In genomic region chr2:156986339-156986988, GRCh38 we compare ENCODE assay signal across 31 cellular contexts.
DNase-seq lines count a peak whose midpoint lies in the region; ATAC-seq, FAIRE-seq and TF ChIP-seq lines count a peak whose summit lies in the region.
"Had no signal": no experiment of that assay in that cellular context is flagged by ENCODE, and none has a peak within 500 bp of the region (broad histone marks: within the 10 kb centered on the region; RNA-seq: fewer than 3 reads in every experiment).

No MANE protein-coding gene starts in this region.

- WGBS in H1 (ENCODE audit: extremely low coverage in 1 of 2, insufficient coverage in 1 of 2, insufficient read length in 1 of 2, insufficient replicate concordance in 2 of 2, low coverage in 1 of 2, low lambda C conversion rate in 2 of 2, missing lambda C conversion rate in 1 of 2), 2 experiments: 75% methylated on average over 4 of the region's 4 CpGs; no CpG with 5 or more reads in 1 of the 2 experiments
- WGBS in small intestine, 3 donors: 59 to 65% (median 65%) methylated on average over 4 of the region's 4 CpGs

- H3K56ac ChIP-seq in H1 (replicated peaks; ENCODE audit: insufficient read length, low read depth, low read length): no peak overlapping the region

- DNase-seq in DMS 273 (lab: John Stamatoyannopoulos, UW; ENCODE audit: unreplicated experiment): peak; percentile 12
- DNase-seq in DMS 273 treated with DMSO at 0.1 percent for 48 hours (lab: John Stamatoyannopoulos, UW): no peak
- peak; percentile 3 for DNase-seq in M059J (ENCODE audit: low read depth)
- DNase-seq in H1 (ENCODE audit: low read depth in 1 of 2, low spot score in 2 of 2): no peak
- peak; percentile 3 for DNase-seq in small intestine
- DNase-seq in NCI-H446 (lab: John Stamatoyannopoulos, UW): no peak
- DNase-seq in OCI-M2 (lab: John Stamatoyannopoulos, UW; ENCODE audit: unreplicated experiment): no peak
- DNase-seq: activated CD4-positive, alpha-beta T cell treated with anti-CD3 and anti-CD28 coated beads for 48 hours; activated effector memory CD4-positive, alpha-beta T cell treated with anti-CD3 and anti-CD28 coated beads, Interleukin-2, amount 50 U/mL, for 16 hours; C1 segment of cervical spinal cord; COR-L47; DND-41; foreskin melanocyte; left cardiac atrium; NCI-H1105 treated with DMSO at 0.1 percent for 48 hours; NCI-H2029; NCI-H226; NCI-H69; nephron progenitor cell; pancreas; retina; SJCRH30; stimulated activated naive CD4-positive, alpha-beta T cell; T1000; upper lobe of left lung had no signal

- H3K27ac ChIP-seq in H1 (ENCODE audit: low read depth, low read length) (no peak overlapping the region), small intestine (ENCODE audit: low read depth in 1 of 2, low read length in 1 of 2) (no peak overlapping the region)
- H3K27ac ChIP-seq: 22Rv1, breast epithelium, pancreas, SJCRH30, skin epidermis, suprapubic skin, upper lobe of left lung, VCaP had no signal

- no peak overlapping the region for H3K4me3 ChIP-seq in H1 (ENCODE audit: extremely low read depth in 1 of 4, insufficient read depth in 2 of 4, low read depth in 3 of 4, low read length in 4 of 4)
- no peak overlapping the region for H3K4me3 ChIP-seq in small intestine (ENCODE audit: low read depth in 1 of 2, low read length in 2 of 2)
- H3K4me3 ChIP-seq: breast epithelium, pancreas, SJCRH30, skin epidermis, suprapubic skin, upper lobe of left lung had no signal

- H4K5ac ChIP-seq in H1 (ENCODE audit: insufficient read length, low read depth, low read length): no peak overlapping the region

- H3K4me1 ChIP-seq in H1 (replicated peaks in 1 of 4; ENCODE audit: control insufficient read depth in 3 of 4, insufficient read depth in 4 of 4, low read length in 3 of 4) (no peaks in the 10 kb centered on the region; a peak in 1 of 7 replicates), small intestine (ENCODE audit: control insufficient read depth in 2 of 2, insufficient read depth in 1 of 2, low read depth in 1 of 2, low read length in 1 of 2) (no peaks in the 10 kb centered on the region)
- H3K4me1 ChIP-seq: breast epithelium, pancreas, SJCRH30, suprapubic skin, upper lobe of left lung had no signal

- no peak overlapping the region for H3K4ac ChIP-seq in H1 (replicated peaks; ENCODE audit: insufficient read length, low read depth, low read length)

- TF ChIP-seq CTCF in H1 (IDR thresholded peaks at IDR 0.05; ENCODE audit: control extremely low read depth in 1 of 3, insufficient read depth in 1 of 3, low read depth in 1 of 3, low read length in 3 of 3): peak; percentile 18 to 65 (median 48)

- no peak overlapping the region for H2BK5ac ChIP-seq in H1 (ENCODE audit: low read depth, low read length)

- H4K20me1 ChIP-seq in H1 (replicated peaks in 1 of 2; ENCODE audit: control insufficient read depth in 1 of 2, insufficient read depth in 2 of 2, low read length in 2 of 2): no peaks in the 10 kb centered on the region

- no peak overlapping the region for H2BK120ac ChIP-seq in H1 (replicated peaks; ENCODE audit: low read depth, low read length)

- CTCF ChIA-PET in H1 (lab: Charles Lee; ENCODE audit: partially characterized antibody): interaction anchor here (0.6 to 1.1 kb wide), 2 partner anchors 26 to 74 kb away, joined by 3 to 6 read pairs; no protein-coding TSS in a partner anchor

- peak; percentile 54 to 60; a peak in 3 of 4 replicates for TF ChIP-seq RAD21 in H1 (IDR thresholded peaks at IDR 0.05 in 1 of 2, conservative IDR thresholded peaks at IDR 0.05 in 1 of 2; ENCODE audit: low read depth in 2 of 2, low read length in 2 of 2)

- ATAC-seq in GM18867 (IDR thresholded peaks at IDR 0.05; ENCODE audit: unreplicated experiment): no peak
- ATAC-seq: left cardiac atrium, pancreas had no signal

- no peak overlapping the region for H3K23ac ChIP-seq in H1 (ENCODE audit: insufficient read length)

- no peaks in the 10 kb centered on the region for H3K23me2 ChIP-seq in H1 (ENCODE audit: low read depth, low read length)

- H3K79me1 ChIP-seq in H1 (ENCODE audit: low read depth, low read length): no peaks in the 10 kb centered on the region

- no peak overlapping the region for H4K8ac ChIP-seq in H1 (ENCODE audit: extremely low read depth, insufficient read depth, low read length)

- H3K9me3 ChIP-seq in H1 (ENCODE audit: insufficient read depth in 2 of 2, low read depth in 1 of 2, low read length in 1 of 2) (no peaks in the 10 kb centered on the region), small intestine (ENCODE audit: control insufficient read depth, low read depth) (no peaks in the 10 kb centered on the region)
- H3K9me3 ChIP-seq: breast epithelium, pancreas, SJCRH30, suprapubic skin, upper lobe of left lung had no signal

- peak overlapping the region; percentile 84; the same call in 1 of the 2 replicates for H2AFZ ChIP-seq in H1 (ENCODE audit: low read length)

- POLR2A ChIA-PET in H1 (lab: Charles Lee; ENCODE audit: partially characterized antibody): no interaction called here

- H4K91ac ChIP-seq in H1 (replicated peaks; ENCODE audit: insufficient read length, low read length): no peak overlapping the region

- H2BK12ac ChIP-seq in H1 (ENCODE audit: low read depth, low read length): no peak overlapping the region

- H2AK5ac ChIP-seq in H1 (ENCODE audit: low read depth, low read length): no peak overlapping the region

- H3K27me3 ChIP-seq in H1 (replicated peaks in 1 of 4; ENCODE audit: control insufficient read depth in 3 of 4, extremely low read depth in 1 of 4, insufficient read depth in 3 of 4, low read length in 3 of 4) (no peaks in the 10 kb centered on the region), small intestine (ENCODE audit: control insufficient read depth in 2 of 2, insufficient read depth in 2 of 2, low read length in 2 of 2) (no peaks in the 10 kb centered on the region)
- H3K27me3 ChIP-seq: breast epithelium, pancreas, SJCRH30, suprapubic skin, upper lobe of left lung had no signal

- FAIRE-seq in H1 (lab: Jason Lieb, UNC): no peak
- no peak for FAIRE-seq in small intestine (lab: Jason Lieb, UNC)
- FAIRE-seq: pancreas had no signal

- H3K79me2 ChIP-seq in H1 (ENCODE audit: control insufficient read depth in 1 of 2, insufficient read depth in 2 of 2, low read length in 2 of 2): no peaks in the 10 kb centered on the region

- H3K9ac ChIP-seq in H1 (replicated peaks in 1 of 4; ENCODE audit: extremely low read depth in 1 of 4, low read depth in 3 of 4, low read length in 3 of 4): no peak overlapping the region

- H2BK20ac ChIP-seq in H1 (ENCODE audit: low read length): no peak overlapping the region

- H3K36me3 ChIP-seq in H1 (ENCODE audit: control insufficient read depth in 2 of 4, insufficient read depth in 4 of 4, low read length in 3 of 4) (no peaks in the 10 kb centered on the region), small intestine (ENCODE audit: control insufficient read depth in 2 of 2, insufficient read depth in 2 of 2, low read length in 2 of 2) (no peaks in the 10 kb centered on the region)
- H3K36me3 ChIP-seq: breast epithelium, pancreas, SJCRH30, suprapubic skin, upper lobe of left lung had no signal

- no peak overlapping the region for H2BK15ac ChIP-seq in H1 (ENCODE audit: low read length)

- TF ChIP-seq EP300 in H1 (IDR thresholded peaks at IDR 0.05; ENCODE audit: borderline replicate concordance in 1 of 2, low read depth in 2 of 2, low read length in 2 of 2): no peak

- no peak overlapping the region for H3K18ac ChIP-seq in H1 (ENCODE audit: extremely low read depth, low read length)

- H3K14ac ChIP-seq in H1 (ENCODE audit: insufficient read length): no peak overlapping the region

- no peak for TF ChIP-seq POLR2A in H1 (IDR thresholded peaks at IDR 0.05; ENCODE audit: control extremely low read depth in 1 of 2, low read depth in 2 of 2, low read length in 2 of 2)

- no peak overlapping the region for H3K4me2 ChIP-seq in H1 (ENCODE audit: insufficient read depth in 1 of 2, low read depth in 2 of 2, low read length in 2 of 2)

TF ChIP-seq in H1, 55 proteins besides CTCF, POLR2A, EP300 and RAD21 (continues in another document):
- no peak for TF ChIP-seq RFX5 (IDR thresholded peaks at IDR 0.05; ENCODE audit: borderline replicate concordance, low read depth, low read length)
- no peak for TF ChIP-seq SAP30 (IDR thresholded peaks at IDR 0.05; ENCODE audit: insufficient read depth, insufficient replicate concordance, low read length)
- no peak for TF ChIP-seq MAFK (IDR thresholded peaks at IDR 0.05; ENCODE audit: low read depth, low read length)
- TF ChIP-seq SP2 (IDR thresholded peaks at IDR 0.05; ENCODE audit: low read length): no peak
- no peak for TF ChIP-seq CTBP2 (IDR thresholded peaks at IDR 0.05; ENCODE audit: borderline replicate concordance, insufficient read depth, insufficient read length, low read length)

Comparison
In these comparisons a context has a peak if more than half of its experiments do, and no peak if none do; other contexts are left out.
1. DNase-seq: peak in DMS 273 (single experiment), M059J (single experiment) and small intestine (single experiment); none in DMS 273 treated with DMSO at 0.1 percent for 48 hours (single experiment), H1 (0 of 2), NCI-H446 (0 of 2) and OCI-M2 (single experiment).